9 cellular contexts compared by ENCODE assay signal in genomic region chr3:43768594-43768993, GRCh38.
DNase-seq lines count a peak whose midpoint lies in the region; ATAC-seq and TF ChIP-seq lines count a peak whose summit lies in the region.
"Had no signal": no experiment of that assay in that cellular context is flagged by ENCODE, and none has a peak within 500 bp of the region (broad histone marks: within the 10 kb centered on the region; RNA-seq: fewer than 3 reads in every experiment).

No MANE protein-coding gene starts in this region.

- H3K27me3 ChIP-seq in left lung (no peaks in the 10 kb centered on the region), thoracic aorta (replicated peaks; ENCODE audit: insufficient read depth) (no peaks in the 10 kb centered on the region)

- H3K4me3 ChIP-seq in coronary artery = peak overlapping the region; percentile 60
- H3K4me3 ChIP-seq in left lung = no peak overlapping the region
- H3K4me3 ChIP-seq in thoracic aorta = no peak overlapping the region

- no peaks in the 10 kb centered on the region for H3K9me3 ChIP-seq in left lung
- no peaks in the 10 kb centered on the region for H3K9me3 ChIP-seq in thoracic aorta

- intact Hi-C loops in left lung (cut with DNase I) = no loop called here

- H3K4me1 ChIP-seq in left lung (peaks cover 21 to 38% of the 10 kb centered on the region in 2 donors), thoracic aorta (ENCODE audit: control insufficient read depth in 1 of 2, low read depth in 2 of 2) (peaks cover 26 to 47% of the 10 kb centered on the region in 2 donors)

- TF ChIP-seq CTCF in coronary artery (IDR thresholded peaks at IDR 0.05) (no peak), left lung (IDR thresholded peaks at IDR 0.05) (no peak), thoracic aorta (IDR thresholded peaks at IDR 0.05) (no peak)

- H3K27ac ChIP-seq in coronary artery = peak overlapping the region; percentile 76 to 90
- peak overlapping the region; percentile 23 to 72 for H3K27ac ChIP-seq in left lung
- peak overlapping the region; percentile 7 to 90 for H3K27ac ChIP-seq in thoracic aorta

- peak; percentile 33 for ATAC-seq in left lung
- ATAC-seq in thoracic aorta (ENCODE audit: insufficient number of reproducible peaks, low FRiP score, low read depth) = no peak
- ATAC-seq in GM19467 (IDR thresholded peaks at IDR 0.05; ENCODE audit: unreplicated experiment) = no peak
- ATAC-seq in HG02973 (IDR thresholded peaks at IDR 0.05; ENCODE audit: unreplicated experiment) = no peak

- no peaks in the 10 kb centered on the region for H3K36me3 ChIP-seq in left lung
- H3K36me3 ChIP-seq in thoracic aorta = no peaks in the 10 kb centered on the region

- DNase-seq in NCI-H524 (lab: John Stamatoyannopoulos, UW) (peak; percentile 41 to 59), coronary artery (ENCODE audit: low spot score) (no peak), left lung (peak in 1 of 2 donors; percentile 55), thoracic aorta (ENCODE audit: low spot score) (no peak), NCI-H226 (no peak), NCI-H2107 treated with DMSO at 0.1 percent for 48 hours (lab: John Stamatoyannopoulos, UW; ENCODE audit: unreplicated experiment) (no peak)
- DNase-seq: activated T-cell treated with anti-CD3 and anti-CD28 coated beads for 4 hours had no signal

Comparison
In these comparisons a context has a peak if more than half of its experiments do, and no peak if none do; other contexts are left out.
1. DNase-seq: peak in NCI-H524 (2 of 2); none in coronary artery (single experiment), thoracic aorta (single experiment), NCI-H226 (single experiment) and NCI-H2107 treated with DMSO at 0.1 percent for 48 hours (single experiment).
2. Peak in every context shown above with its lines, with median percentiles within 50 percentile points of each other: H3K27ac ChIP-seq.